Comparison of ENCODE assay signal across 8 cellular contexts in the genomic region with DNA sequence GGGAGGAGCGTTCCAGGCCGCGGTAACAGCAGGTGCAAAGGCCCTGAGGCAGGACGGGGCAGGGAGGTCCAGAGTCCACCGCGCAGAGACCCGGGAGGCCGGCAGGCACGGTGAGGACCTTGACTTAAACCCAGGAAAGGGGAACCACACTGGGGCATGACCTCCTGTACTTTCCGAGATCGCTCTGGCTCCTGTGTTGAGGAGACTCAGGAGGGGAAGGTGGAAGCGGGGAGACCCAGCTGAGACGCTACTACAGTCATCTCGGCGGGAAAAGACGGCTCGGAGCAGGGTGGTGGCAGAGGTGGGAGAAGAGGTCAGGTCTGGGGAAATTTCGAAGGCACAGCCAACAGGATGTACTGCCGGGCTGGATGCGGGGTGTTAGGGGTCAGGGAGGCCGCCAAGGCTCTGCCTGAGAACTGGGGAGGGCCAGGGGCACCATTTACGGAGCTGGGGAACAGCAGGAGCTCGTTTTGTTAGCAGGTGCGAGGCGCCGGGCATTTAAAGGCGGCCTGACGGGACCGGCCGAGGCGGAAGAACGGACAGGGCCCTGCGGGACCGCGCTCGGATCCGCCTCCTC. TPM values are rescaled to one million over a fixed set of nuclear protein-coding genes. Genes with fewer than 3 reads are reported as not detected.
DNase-seq lines count a peak whose midpoint lies in the region; ATAC-seq, FAIRE-seq and TF ChIP-seq lines count a peak whose summit lies in the region.

No MANE protein-coding gene starts in this region.

- H3K4me1 ChIP-seq in OCI-LY7 (ENCODE audit: insufficient read depth, low read length, poor library complexity, severe bottlenecking) = peaks cover 27% of the 10 kb centered on the region
- peaks cover 0 to 8% (median 4%) of the 10 kb centered on the region in 3 donors for H3K4me1 ChIP-seq in pancreas

- no peaks in the 10 kb centered on the region for H4K20me1 ChIP-seq in OCI-LY7 (ENCODE audit: insufficient read depth, low read length)

- ATAC-seq in GM18907 (IDR thresholded peaks at IDR 0.05; ENCODE audit: unreplicated experiment) (peak; percentile 3), pancreas (peak; percentile 33 to 42 (median 41)), GM21529 (IDR thresholded peaks at IDR 0.05; ENCODE audit: unreplicated experiment) (no peak)

- FAIRE-seq in pancreas (lab: Jason Lieb, UNC) (no peak), RCC 7860 (lab: Jason Lieb, UNC) (no peak), D721Med (lab: Jason Lieb, UNC) (no peak)

- no peaks in the 10 kb centered on the region for H3K79me2 ChIP-seq in OCI-LY7 (ENCODE audit: insufficient read depth, low read depth, low read length)

- intact Hi-C loops in OCI-LY7 (cut with micrococcal nuclease; ENCODE audit: unreplicated experiment) (no loop called here), pancreas (cut with DNase I) (no loop called here)

- no TSS peak for BruUV-seq in OCI-LY7 (replicated peaks; lab: Mats Ljungman, UMichigan)

- peak overlapping the region; percentile 7; the same call in 1 of the 2 replicates for H2AFZ ChIP-seq in OCI-LY7 (ENCODE audit: low read length)

- H3K4me3 ChIP-seq in OCI-LY7 (ENCODE audit: low read depth, low read length, poor library complexity, severe bottlenecking) (peak overlapping the region; percentile 80), epithelial cell of esophagus (ENCODE audit: low read length) (peak overlapping the region; percentile 78), pancreas (peak overlapping the region; percentile 61 to 89 (median 74))

- peak overlapping the region; percentile 84 for H3K4me2 ChIP-seq in OCI-LY7 (ENCODE audit: low read length)

- H3K27ac ChIP-seq in OCI-LY7 (ENCODE audit: low read depth, low read length, poor library complexity, severe bottlenecking) (peak overlapping the region; percentile 74), pancreas (peak overlapping the region; percentile 95 to 98 (median 96))

- TF ChIP-seq CTCF in OCI-LY7 (conservative IDR thresholded peaks at IDR 0.05; ENCODE audit: low read length) (no peak), epithelial cell of esophagus (IDR thresholded peaks at IDR 0.05; ENCODE audit: insufficient read depth, low read depth, low read length, missing control alignments) (no peak), pancreas (IDR thresholded peaks at IDR 0.05) (no peak), D721Med (IDR thresholded peaks at IDR 0.05; ENCODE audit: insufficient read depth, missing control alignments) (no peak)

- H3K27me3 ChIP-seq in pancreas = no peaks in the 10 kb centered on the region

- H3K9me3 ChIP-seq in OCI-LY7 (ENCODE audit: low read length) (no peaks in the 10 kb centered on the region), pancreas (no peaks in the 10 kb centered on the region)

- H3K36me3 ChIP-seq in OCI-LY7 (ENCODE audit: insufficient read depth, low read length) = no peaks in the 10 kb centered on the region
- H3K36me3 ChIP-seq in pancreas = no peaks in the 10 kb centered on the region

- POLR2A ChIA-PET in OCI-LY7 (lab: Charles Lee) = interaction anchor here (0.7 to 1.5 kb wide), 9 partner anchors 11 to 321 kb away, joined by 3 to 10 read pairs (median 4); no protein-coding TSS in a partner anchor

- CTCF ChIA-PET in OCI-LY7 (lab: Charles Lee; ENCODE audit: unreplicated experiment) = interaction anchor here (0.5 to 1.1 kb wide), 4 partner anchors 30 to 516 kb away, joined by 3 to 6 read pairs (median 5); no protein-coding TSS in a partner anchor

- no peaks in the 10 kb centered on the region for H3K9me2 ChIP-seq in OCI-LY7 (ENCODE audit: insufficient read depth, low read length)

- WGBS in pancreas, 2 donors = 25 to 34% methylated on average over 36 to 37 of the region's 37 CpGs

- DNase-seq in OCI-LY7 (ENCODE audit: low spot score) (no peak), epithelial cell of esophagus (ENCODE audit: low read depth) (no peak), pancreas (peak in 2 of 6 donors; percentile 33 to 67), RCC 7860 (ENCODE audit: low spot score) (no peak), D721Med (ENCODE audit: insufficient read length, low spot score) (no peak)
- DNase-seq in activated CD4-positive, CD25-positive, alpha-beta regulatory T cell treated with anti-CD3 and anti-CD28 coated beads, Interleukin-2, amount 50 U/mL, for 72 hours = no peak

RNA-seq across cellular contexts. Expression of a gene that starts 22.3 kb away (rescaled TPM):
- total RNA-seq in OCI-LY7 (2014; rRNA removed; shearing (Covaris generic)) = 0.22 TPM in 1 of 2 replicates, not detected in the other
- total RNA-seq in OCI-LY7 (2022) = not detected in 2 replicates
- total RNA-seq in pancreas = 1 to 10 TPM in 1 of 6 donors, under 1 TPM in 4, not detected in 1; 0.04 to 1.1 (median 0.23) TPM
- polyA plus RNA-seq in pancreas = under 1 TPM; 0.05 to 0.19 TPM

RNA-seq across cellular contexts. Expression of a gene that starts 39.1 kb away (rescaled TPM):
- 19.2 and 22.4 TPM in 2 replicates for total RNA-seq in OCI-LY7 (2014; rRNA removed; shearing (Covaris generic))
- total RNA-seq in OCI-LY7 (2022) (33.1 and 39.4 TPM in 2 replicates), pancreas (10 to 100 TPM in 4 of 6 donors, 1 to 10 TPM in 2; 8.7 to 15.9 (median 11.6) TPM)
- 10 to 100 TPM; 16.0 to 20.4 TPM for polyA plus RNA-seq in pancreas
